23 cellular contexts compared by ENCODE assay signal in genomic region chr2:80670763-80671162, GRCh38.
"Had no signal": no experiment of that assay in that cellular context is flagged by ENCODE, and none has a peak within 500 bp of the region (broad histone marks: within the 10 kb centered on the region; RNA-seq: fewer than 3 reads in every experiment).

No MANE protein-coding gene starts in this region.

- H3K36me3 Mint-ChIP-seq: naive thymus-derived CD8-positive, alpha-beta T cell had no signal

- H3K4me3 Mint-ChIP-seq: naive thymus-derived CD8-positive, alpha-beta T cell; nephron progenitor cell; stimulated activated naive CD8-positive, alpha-beta T cell treated with anti-CD3 and anti-CD28 coated beads, Interleukin-15, amount 100 ng/mL, for 72 hours had no signal

- H3K4me1 Mint-ChIP-seq: nephron progenitor cell; stimulated activated naive CD8-positive, alpha-beta T cell treated with anti-CD3 and anti-CD28 coated beads, Interleukin-15, amount 100 ng/mL, for 72 hours had no signal

- H3K27me3 Mint-ChIP-seq: naive thymus-derived CD8-positive, alpha-beta T cell; stimulated activated naive CD8-positive, alpha-beta T cell treated with anti-CD3 and anti-CD28 coated beads, Interleukin-15, amount 100 ng/mL, for 72 hours had no signal

- H3K4me1 ChIP-seq: left lung, lower lobe of right lung, prostate gland, right atrium auricular region, suprapubic skin, transverse colon, upper lobe of right lung, uterus had no signal

- DNase-seq: dorsolateral prefrontal cortex; effector CD4-positive, alpha-beta T cell; hypothalamus; left cardiac atrium; left lung; lower lobe of right lung; naive thymus-derived CD8-positive, alpha-beta T cell; nephron progenitor cell; nucleus accumbens; stimulated activated CD4-positive, alpha-beta T cell treated with anti-CD3 and anti-CD28 coated beads, Interleukin-12 subunit alpha, Interleukin-12 subunit beta, amount 100 ng/mL, for 4 hours; stimulated activated CD4-positive, alpha-beta T cell treated with anti-CD3 and anti-CD28 coated beads, Interleukin-1b, Interleukin-23, amount 100 ng/mL, for 48 hours; stimulated activated CD4-positive, alpha-beta T cell treated with anti-CD3 and anti-CD28 coated beads, Interleukin-4, amount 100 ng/mL, for 1 hour; stimulated activated CD8-positive, alpha-beta memory T cell treated with anti-CD3 and anti-CD28 coated beads, Interleukin-4, amount 100 ng/mL, for 48 hours; stimulated activated naive CD4-positive, alpha-beta T cell; stimulated activated naive CD8-positive, alpha-beta T cell treated with anti-CD3 and anti-CD28 coated beads, Interleukin-15, amount 100 ng/mL, for 72 hours; transverse colon; upper lobe of right lung; uterus had no signal

- ATAC-seq: left cardiac atrium; left lung; lower lobe of right lung; naive thymus-derived CD8-positive, alpha-beta T cell; sciatic nerve; stimulated activated naive CD8-positive, alpha-beta T cell treated with anti-CD3 and anti-CD28 coated beads, Interleukin-15, amount 100 ng/mL, for 72 hours; upper lobe of right lung had no signal

- H3K9me3 ChIP-seq: lower lobe of right lung, prostate gland, right atrium auricular region, suprapubic skin, transverse colon, upper lobe of right lung, uterus had no signal

- H3K4me2 ChIP-seq: smooth muscle cell had no signal

- H3K27ac Mint-ChIP-seq: naive thymus-derived CD8-positive, alpha-beta T cell; nephron progenitor cell; stimulated activated naive CD8-positive, alpha-beta T cell treated with anti-CD3 and anti-CD28 coated beads, Interleukin-15, amount 100 ng/mL, for 72 hours had no signal

- H3K27me3 ChIP-seq: left lung, right atrium auricular region, suprapubic skin, transverse colon, upper lobe of right lung, uterus had no signal

- H3K36me3 ChIP-seq: left lung, lower lobe of right lung, prostate gland, right atrium auricular region, suprapubic skin, transverse colon, upper lobe of right lung, uterus had no signal

- H3K27ac ChIP-seq: dorsolateral prefrontal cortex, left lung, lower lobe of right lung, prostate gland, right atrium auricular region, suprapubic skin, transverse colon, upper lobe of right lung, uterus had no signal

- H3K9me3 Mint-ChIP-seq: nephron progenitor cell; stimulated activated naive CD8-positive, alpha-beta T cell treated with anti-CD3 and anti-CD28 coated beads, Interleukin-15, amount 100 ng/mL, for 72 hours had no signal

- H3K4me3 ChIP-seq: dorsolateral prefrontal cortex, left lung, lower lobe of right lung, prostate gland, right atrium auricular region, smooth muscle cell, suprapubic skin, transverse colon, upper lobe of right lung, uterus had no signal
